In genomic region chr6:111987295-111987694, GRCh38 we compare ENCODE assay signal across 1 cellular context.
TF ChIP-seq lines count a peak whose summit lies in the region.

No MANE protein-coding gene starts in this region.

TF ChIP-seq in HEK293, 187 proteins besides CTCF, POLR2A, EP300 and RAD21 (continued from another document and continues in another):
- TF ChIP-seq ZBTB1 (tag by site-specific recombination; IDR thresholded peaks at IDR 0.05) = no peak
- no peak for TF ChIP-seq REST (tag by site-specific recombination; IDR thresholded peaks at IDR 0.05)
- no peak for TF ChIP-seq ZNF266 (tag by site-specific recombination; IDR thresholded peaks at IDR 0.05; ENCODE audit: low read depth)
- TF ChIP-seq ZBTB11 (tag by site-specific recombination; conservative IDR thresholded peaks at IDR 0.05; ENCODE audit: low read depth) = no peak
- no peak for TF ChIP-seq KLF8 (tag by site-specific recombination; IDR thresholded peaks at IDR 0.05)
- no peak for TF ChIP-seq ZNF837 (tag by site-specific recombination; IDR thresholded peaks at IDR 0.05)
- no peak for TF ChIP-seq ZNF19 (tag by site-specific recombination; IDR thresholded peaks at IDR 0.05; ENCODE audit: low read depth)
- no peak for TF ChIP-seq ZNF629 (tag by site-specific recombination; IDR thresholded peaks at IDR 0.05)
- peak; percentile 44; the same call in 1 of the 2 replicates for TF ChIP-seq ZNF335 (tag by site-specific recombination; conservative IDR thresholded peaks at IDR 0.05)
- peak; percentile 72 for TF ChIP-seq ZBTB17 (tag by site-specific recombination; IDR thresholded peaks at IDR 0.05)
- no peak for TF ChIP-seq ZNF623 (tag by site-specific recombination; IDR thresholded peaks at IDR 0.05)
- TF ChIP-seq PRDM1 (tag by site-specific recombination; IDR thresholded peaks at IDR 0.05) = peak; percentile 85
- 0 out of 2 replicates have a peak, but pooled peaks have one; percentile 14 for TF ChIP-seq ZNF366 (tag by site-specific recombination; conservative IDR thresholded peaks at IDR 0.05)
- no peak for TF ChIP-seq MZF1 (tag by site-specific recombination; IDR thresholded peaks at IDR 0.05; ENCODE audit: borderline replicate concordance)
- no peak for TF ChIP-seq MYNN (tag by site-specific recombination; IDR thresholded peaks at IDR 0.05; ENCODE audit: borderline replicate concordance)
- TF ChIP-seq ZNF146 (tag by site-specific recombination; IDR thresholded peaks at IDR 0.05) = no peak
- TF ChIP-seq TRIM28 (IDR thresholded peaks at IDR 0.05; ENCODE audit: borderline replicate concordance, low read length) = peak; percentile 86; the same call in 1 of the 2 replicates
- TF ChIP-seq ZNF18 (tag by site-specific recombination; IDR thresholded peaks at IDR 0.05) = no peak
- no peak for TF ChIP-seq ZNF621 (tag by site-specific recombination; IDR thresholded peaks at IDR 0.05)
- TF ChIP-seq ZNF664 (tag by site-specific recombination; IDR thresholded peaks at IDR 0.05) = no peak
- TF ChIP-seq SP7 (tag by site-specific recombination; IDR thresholded peaks at IDR 0.05) = no peak
- no peak for TF ChIP-seq ZNF692 (tag by site-specific recombination; IDR thresholded peaks at IDR 0.05)
- no peak for TF ChIP-seq ZNF518A (tag by site-specific recombination; conservative IDR thresholded peaks at IDR 0.05; ENCODE audit: low read depth)
- no peak for TF ChIP-seq FEZF1 (tag by site-specific recombination; IDR thresholded peaks at IDR 0.05)
- peak; percentile 65 for TF ChIP-seq PRDM10 (tag by site-specific recombination; IDR thresholded peaks at IDR 0.05)
- TF ChIP-seq PRDM2 (tag by site-specific recombination; IDR thresholded peaks at IDR 0.05; ENCODE audit: borderline replicate concordance) = no peak
- 0 out of 2 replicates have a peak, but pooled peaks have one; percentile 25 for TF ChIP-seq ZNF660 (tag by site-specific recombination; IDR thresholded peaks at IDR 0.05)
- no peak for TF ChIP-seq KLF1 (tag by site-specific recombination; IDR thresholded peaks at IDR 0.05)
- TF ChIP-seq YY2 (tag by site-specific recombination; IDR thresholded peaks at IDR 0.05) = no peak
